Comparison of ENCODE assay signal across 18 cellular contexts in the genomic region with DNA sequence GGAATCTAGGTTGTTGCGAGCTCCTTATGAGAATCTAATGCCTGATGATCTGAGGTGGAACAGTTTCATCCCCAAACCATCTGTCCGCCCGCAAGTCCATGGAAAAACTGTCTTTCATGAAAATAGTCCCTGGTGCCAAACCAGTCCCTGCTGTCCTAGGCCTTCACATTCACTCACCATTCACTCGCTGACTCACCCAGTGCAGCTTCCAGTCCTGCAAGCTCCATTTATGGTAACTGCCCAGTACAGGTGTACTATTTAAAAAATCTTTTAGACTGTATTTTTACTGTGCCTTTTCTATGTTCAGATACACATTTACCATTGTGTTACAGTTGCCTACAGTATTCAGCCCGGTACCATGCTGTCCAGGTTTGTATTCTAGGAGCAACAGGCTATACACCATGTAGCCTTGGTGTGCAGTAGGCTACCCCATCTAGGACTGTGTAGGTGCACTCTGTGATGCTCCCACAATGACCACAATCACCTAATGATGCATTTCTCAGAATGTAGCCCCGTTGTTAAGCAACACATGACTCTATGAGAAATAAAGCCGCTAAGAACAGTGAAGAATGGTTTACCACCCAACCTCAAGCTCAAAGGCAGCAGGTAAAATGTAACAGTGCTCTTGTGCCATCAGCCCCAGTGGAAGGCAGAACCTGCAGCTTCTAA. TPM values are rescaled to one million over a fixed set of nuclear protein-coding genes. Genes with fewer than 3 reads are reported as not detected.
A peak's percentile ranks its signal among the peaks of the same experiment; 100 is the strongest.
DNase-seq lines count a peak whose midpoint lies in the region; ATAC-seq and TF ChIP-seq lines count a peak whose summit lies in the region.
"Had no signal": no experiment of that assay in that cellular context is flagged by ENCODE, and none has a peak within 500 bp of the region (broad histone marks: within the 10 kb centered on the region; RNA-seq: fewer than 3 reads in every experiment).

No MANE protein-coding gene starts in this region.

- no peak overlapping the region for H4K5ac ChIP-seq in IMR-90 (ENCODE audit: low read depth, low read length)

- H2BK120ac ChIP-seq in IMR-90 (ENCODE audit: low read depth, low read length), result no peak overlapping the region

- dilution Hi-C loops in IMR-90 (cut with HindIII; ENCODE audit: low sequenced_read_pairs, unreplicated experiment), result no loop called here

- H3K9ac ChIP-seq in IMR-90 (ENCODE audit: low read depth, low read length), result no peak overlapping the region
- H3K9ac ChIP-seq: SK-N-SH had no signal

- peaks cover under 1% of the 10 kb centered on the region for H3K9me1 ChIP-seq in IMR-90 (ENCODE audit: insufficient read depth, low read length)

- no TSS peak for BruUV-seq in IMR-90 (replicated peaks; lab: Mats Ljungman, UMichigan)

- CTCF ChIA-PET in CD4-positive, alpha-beta memory T cell (lab: Charles Lee; ENCODE audit: partially characterized antibody), result interaction anchor here (1.0 to 2.5 kb wide), 4 partner anchors 13 to 262 kb away, joined by 3 to 7 read pairs (median 3); no protein-coding TSS in a partner anchor
- CTCF ChIA-PET in IMR-90 (lab: Yijun Ruan, JAX), result interaction anchor here (1.5 kb wide), 1 partner anchor 14 kb away, joined by 5 read pairs; no protein-coding TSS in a partner anchor

- TF ChIP-seq CTCF in IMR-90 (conservative IDR thresholded peaks at IDR 0.05; ENCODE audit: low read depth, low read length) (no peak), nephron (IDR thresholded peaks at IDR 0.05; ENCODE audit: unreplicated experiment in 3 of 3) (no peak), dorsolateral prefrontal cortex (IDR thresholded peaks at IDR 0.05 in 54 of 56, conservative IDR thresholded peaks at IDR 0.05 in 2 of 56; ENCODE audit: low read depth in 1 of 56, partially characterized antibody in 56 of 56) (no peak), GM13977 (IDR thresholded peaks at IDR 0.05; ENCODE audit: extremely low read depth, insufficient read depth, missing control alignments) (no peak)

- H4K91ac ChIP-seq in IMR-90 (ENCODE audit: insufficient read depth, low read depth, low read length), result no peak overlapping the region

- POLR2A ChIA-PET in CD4-positive, alpha-beta memory T cell (lab: Charles Lee; ENCODE audit: partially characterized antibody), result interaction anchor here (0.5 to 2.2 kb wide), 3 partner anchors 8 to 28 kb away, joined by 3 to 7 read pairs (median 4); partner anchors contain the start of gene SCP2
- POLR2A ChIA-PET in IMR-90 (lab: Charles Lee; ENCODE audit: unreplicated experiment), result no interaction called here

- H3K27me3 ChIP-seq in CD4-positive, alpha-beta memory T cell (ENCODE audit: insufficient read depth, low read length), result no peaks in the 10 kb centered on the region
- H3K27me3 ChIP-seq in IMR-90 (ENCODE audit: control insufficient read depth, insufficient read depth, low read length), result no peaks in the 10 kb centered on the region
- H3K27me3 ChIP-seq in dorsolateral prefrontal cortex, result peaks cover 0 to 24% (median 6%) of the 10 kb centered on the region in 45 donors

- no peak for ATAC-seq in IMR-90 (ENCODE audit: low read depth)
- peak; percentile 62 for ATAC-seq in central memory CD8-positive, alpha-beta T cell (replicated peaks; ENCODE audit: extremely low read depth, poor library complexity, severe bottlenecking)
- ATAC-seq: sciatic nerve had no signal

- H3K27me3 Mint-ChIP-seq in CD4-positive, alpha-beta memory T cell, result no peaks in the 10 kb centered on the region
- H3K27me3 Mint-ChIP-seq in central memory CD8-positive, alpha-beta T cell, result no peaks in the 10 kb centered on the region
- peaks cover 42% of the 10 kb centered on the region for H3K27me3 Mint-ChIP-seq in nephron (ENCODE audit: low read depth)

- no peak overlapping the region for H3K4ac ChIP-seq in IMR-90 (ENCODE audit: low read depth, low read length)

- H3K56ac ChIP-seq in IMR-90 (ENCODE audit: extremely low read depth, insufficient read depth, low read length), result no peak overlapping the region

- peaks cover 29% of the 10 kb centered on the region for H3K4me1 ChIP-seq in CD4-positive, alpha-beta memory T cell (ENCODE audit: insufficient read depth, low read length)
- H3K4me1 ChIP-seq in IMR-90 (ENCODE audit: control insufficient read depth, insufficient read depth, low read length), result peaks cover 1% of the 10 kb centered on the region; the same call in 1 of the 2 replicates

- H3K23ac ChIP-seq in IMR-90 (ENCODE audit: low read depth, low read length), result 0 out of 2 replicates have a peak overlapping the region, but pooled peaks have one; percentile 10

- no peak overlapping the region for H3K27ac ChIP-seq in CD4-positive, alpha-beta memory T cell (ENCODE audit: low read depth, low read length)
- no peak overlapping the region for H3K27ac ChIP-seq in IMR-90 (ENCODE audit: insufficient read depth, low read length)
- H3K27ac ChIP-seq in dorsolateral prefrontal cortex, result no peak overlapping the region

- no peak overlapping the region for H4K8ac ChIP-seq in IMR-90 (ENCODE audit: low read depth in 2 of 2, low read length in 2 of 2)

- H3K36me3 Mint-ChIP-seq in CD4-positive, alpha-beta memory T cell, result peaks cover 4 to 7% of the 10 kb centered on the region in 2 donors
- H3K36me3 Mint-ChIP-seq in central memory CD8-positive, alpha-beta T cell (ENCODE audit: insufficient read depth), result peaks cover 11% of the 10 kb centered on the region
- no peaks in the 10 kb centered on the region for H3K36me3 Mint-ChIP-seq in nephron (ENCODE audit: low read depth)

- peak overlapping the region in 3 of 8 donors; percentile 11 to 33 (median 21) for H3K4me3 Mint-ChIP-seq in CD4-positive, alpha-beta memory T cell
- H3K4me3 Mint-ChIP-seq in central memory CD8-positive, alpha-beta T cell, result peak overlapping the region; percentile 82
- H3K4me3 Mint-ChIP-seq in nephron, result peak overlapping the region in 2 of 3 experiments; percentile 16 to 45
- H3K4me3 Mint-ChIP-seq: dendritic cell treated with granulocyte-macrophage colony-stimulating factor and Interleukin-4, amounts not matched to agents 40 ng/mL and 50 ng/mL, for 4 days had no signal

- H2BK20ac ChIP-seq in IMR-90 (ENCODE audit: low read depth, low read length), result no peak overlapping the region

- no CpG with 5 or more reads among the region's 7 CpGs for WGBS in IMR-90 (ENCODE audit: extremely low coverage in 2 of 2, insufficient read length in 1 of 2), 2 experiments

- no peaks in the 10 kb centered on the region for H3K9me3 Mint-ChIP-seq in CD4-positive, alpha-beta memory T cell
- no peaks in the 10 kb centered on the region for H3K9me3 Mint-ChIP-seq in central memory CD8-positive, alpha-beta T cell
- peaks cover 5% of the 10 kb centered on the region for H3K9me3 Mint-ChIP-seq in nephron
- H3K9me3 Mint-ChIP-seq: dendritic cell treated with granulocyte-macrophage colony-stimulating factor and Interleukin-4, amounts not matched to agents 40 ng/mL and 50 ng/mL, for 4 days had no signal

- no peaks in the 10 kb centered on the region for H3K9me3 ChIP-seq in CD4-positive, alpha-beta memory T cell (ENCODE audit: control insufficient read depth in 1 of 2, low read length in 2 of 2)
- no peaks in the 10 kb centered on the region for H3K9me3 ChIP-seq in IMR-90 (ENCODE audit: control insufficient read depth, insufficient read depth, low read length)
- H3K9me3 ChIP-seq: SK-N-SH had no signal

- no peak overlapping the region for H3K18ac ChIP-seq in IMR-90 (ENCODE audit: low read depth, low read length)

- no peak for TF ChIP-seq RAD21 in IMR-90 (IDR thresholded peaks at IDR 0.05; ENCODE audit: low read length)

- peaks cover 26 to 35% (median 27%) of the 10 kb centered on the region in 4 donors for H3K4me1 Mint-ChIP-seq in CD4-positive, alpha-beta memory T cell
- peaks cover 26% of the 10 kb centered on the region for H3K4me1 Mint-ChIP-seq in central memory CD8-positive, alpha-beta T cell
- peaks cover 5% of the 10 kb centered on the region for H3K4me1 Mint-ChIP-seq in nephron

- no peak overlapping the region for H2AK9ac ChIP-seq in IMR-90 (replicated peaks; ENCODE audit: low read depth, low read length, poor library complexity)

- no peak overlapping the region for H2AK5ac ChIP-seq in IMR-90 (ENCODE audit: low read depth, low read length)

- H3K79me1 ChIP-seq in IMR-90 (ENCODE audit: low read depth in 1 of 2, low read length in 2 of 2), result peaks cover 4 to 5% of the 10 kb centered on the region in 2 experiments; a peak in 2 of 4 replicates

- intact Hi-C loops in CD4-positive, alpha-beta memory T cell (cut with micrococcal nuclease), result no loop called here
- intact Hi-C loops in IMR-90 (cut with micrococcal nuclease) (no loop called here), dorsolateral prefrontal cortex (cut with DNase I) (no loop called here)

- peak overlapping the region; percentile 31 to 85 (median 62) for H3K27ac Mint-ChIP-seq in CD4-positive, alpha-beta memory T cell
- peak overlapping the region; percentile 90 for H3K27ac Mint-ChIP-seq in central memory CD8-positive, alpha-beta T cell (ENCODE audit: low read depth)
- H3K27ac Mint-ChIP-seq in nephron, result no peak overlapping the region
- H3K27ac Mint-ChIP-seq: dendritic cell treated with granulocyte-macrophage colony-stimulating factor and Interleukin-4, amounts not matched to agents 40 ng/mL and 50 ng/mL, for 4 days; mesothelial cell of epicardium had no signal

- H3K14ac ChIP-seq in IMR-90 (replicated peaks; ENCODE audit: low read depth, low read length), result no peak overlapping the region

- no peak overlapping the region for H2BK5ac ChIP-seq in IMR-90 (ENCODE audit: low read depth, low read length, poor library complexity, severe bottlenecking)

- no peak for TF ChIP-seq POLR2A in IMR-90 (IDR thresholded peaks at IDR 0.05; ENCODE audit: low read depth, low read length)

- H2BK15ac ChIP-seq in IMR-90 (ENCODE audit: low read depth, low read length), result no peak overlapping the region

- H3K36me3 ChIP-seq in CD4-positive, alpha-beta memory T cell (ENCODE audit: insufficient read depth, low read length), result no peaks in the 10 kb centered on the region
- no peaks in the 10 kb centered on the region for H3K36me3 ChIP-seq in IMR-90 (ENCODE audit: control insufficient read depth, insufficient read depth, low read length)

- DNase-seq in CD4-positive, alpha-beta memory T cell, result peak in 1 of 5 donors; percentile 11
- DNase-seq in IMR-90 (no peak), NCI-H1092 treated with DMSO at 0.1 percent for 48 hours (lab: John Stamatoyannopoulos, UW) (no peak), dorsolateral prefrontal cortex (no peak), GM13977 (ENCODE audit: low spot score) (no peak)
- DNase-seq in central memory CD8-positive, alpha-beta T cell (ENCODE audit: low spot score in 2 of 2), result no peak
- DNase-seq: activated CD4-positive, alpha-beta T cell treated with anti-CD3 and anti-CD28 coated beads, Interleukin-2, amount 50 U/mL, for 48 hours; activated effector memory CD4-positive, alpha-beta T cell treated with Interleukin-2 at 50 U/mL for 16 hours; islet precursor cell; NCI-H1930; NCI-H510A; SK-N-SH; stimulated activated CD4-positive, alpha-beta T cell treated with anti-CD3 and anti-CD28 coated beads, Interleukin-2, amount 100 ng/mL, for 24 hours had no signal

- H3K4me2 ChIP-seq in IMR-90 (ENCODE audit: low read depth, low read length), result no peak overlapping the region
- H3K4me2 ChIP-seq: SK-N-SH had no signal

- in situ Hi-C loops in IMR-90 (cut with MboI; ENCODE audit: low sequenced_read_pairs), result no loop called here
- in situ Hi-C loops in GM13977 (cut with MboI; ENCODE audit: low pct_unique_long_range_greater_than_20kb, low sequenced_read_pairs, unreplicated experiment), result loop anchor here (10.0 kb wide), 1 partner anchor 266 kb away; no protein-coding TSS in a partner anchor

- no peaks in the 10 kb centered on the region for H4K20me1 ChIP-seq in IMR-90 (ENCODE audit: insufficient read depth, low read length)

- no peak overlapping the region for H2AFZ ChIP-seq in IMR-90 (replicated peaks; ENCODE audit: low read length, poor library complexity)

- H3K4me3 ChIP-seq in CD4-positive, alpha-beta memory T cell (ENCODE audit: low read length in 2 of 2), result no peak overlapping the region
- H3K4me3 ChIP-seq in IMR-90 (ENCODE audit: insufficient read depth, low read depth, low read length), result no peak overlapping the region
- H3K4me3 ChIP-seq in dorsolateral prefrontal cortex, result no peak overlapping the region

RNA-seq across cellular contexts. Expression of gene ECHDC2, which starts 2.4 kb away (rescaled TPM):
- total RNA-seq in CD4-positive, alpha-beta memory T cell, result 100 to 1,000 TPM; 164 to 179 TPM
- polyA plus RNA-seq in CD4-positive, alpha-beta memory T cell, result 10 to 100 TPM; 23.4 to 44.8 TPM
- total RNA-seq in IMR-90 (2012; rRNA removed) (5.8 and 6.3 TPM in 2 replicates), dorsolateral prefrontal cortex (100 to 1,000 TPM in 19 of 120 experiments, 10 to 100 TPM in 101; 44.6 to 161 (median 78.7) TPM)
- 24.6 and 29.4 TPM in 2 replicates for polyA plus RNA-seq in IMR-90 (2012; rRNA removed)
- 17.8 and 20.6 TPM in 2 replicates for polyA plus RNA-seq in IMR-90 (2012; cell fraction: cytosol; rRNA removed)
- 238 and 385 TPM in 2 replicates for polyA plus RNA-seq in IMR-90 (2012; cell fraction: nucleus; rRNA removed; ENCODE audit: low replicate concordance)
- total RNA-seq: OCI-LY7 had no signal

RNA-seq across cellular contexts. Expression of gene SCP2, which starts 7.9 kb away (rescaled TPM):
- 10 to 100 TPM; 49.7 to 52.1 TPM for total RNA-seq in CD4-positive, alpha-beta memory T cell
- polyA plus RNA-seq in CD4-positive, alpha-beta memory T cell, result 100 to 1,000 TPM; 145 to 260 TPM
- total RNA-seq in IMR-90 (2012; rRNA removed) (70.4 and 140 TPM in 2 replicates), dorsolateral prefrontal cortex (100 to 1,000 TPM in 20 of 120 experiments, 10 to 100 TPM in 100; 53.5 to 119 (median 87.1) TPM)
- 66.1 and 83.1 TPM in 2 replicates for polyA plus RNA-seq in IMR-90 (2012; rRNA removed)
- polyA plus RNA-seq in IMR-90 (2012; cell fraction: cytosol; rRNA removed), result 10.1 and 13.6 TPM in 2 replicates
- 7.2 and 37.5 TPM in 2 replicates for polyA plus RNA-seq in IMR-90 (2012; cell fraction: nucleus; rRNA removed; ENCODE audit: low replicate concordance)

Comparison
In these comparisons a context has a peak if more than half of its experiments do, and no peak if none do; other contexts are left out.
1. H3K27ac Mint-ChIP-seq: peak in CD4-positive, alpha-beta memory T cell (7 of 7) and central memory CD8-positive, alpha-beta T cell (single experiment); none in nephron (0 of 3).